ENCODE assay signal across 26 cellular contexts in the genomic region with DNA sequence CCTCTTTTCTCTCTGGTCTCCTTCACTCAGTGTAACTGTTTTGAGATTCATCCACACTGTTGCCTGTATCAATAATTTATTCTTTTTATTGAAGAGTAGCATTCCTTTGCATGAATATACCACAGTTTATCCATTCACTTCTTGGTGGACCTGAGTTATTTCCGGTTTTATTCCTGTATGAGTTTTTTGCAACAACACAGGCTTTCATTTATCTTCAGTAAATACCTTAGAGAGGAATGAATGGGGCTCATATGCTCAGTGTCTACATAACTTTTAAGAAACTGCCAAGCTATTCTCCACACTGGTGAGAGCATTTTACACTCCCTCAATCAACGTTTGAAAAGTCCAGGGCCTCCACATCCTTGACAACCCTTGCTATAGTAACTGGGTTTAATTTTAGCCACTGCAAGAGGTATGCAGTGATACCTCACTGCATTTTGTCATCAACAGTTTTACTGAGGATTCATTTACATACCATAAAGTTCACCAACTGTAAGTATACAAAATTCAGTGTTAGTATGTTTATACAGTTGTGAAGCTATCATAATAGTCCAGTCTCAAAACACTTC.
"Had no signal": no experiment of that assay in that cellular context is flagged by ENCODE, and none has a peak within 500 bp of the region (broad histone marks: within the 10 kb centered on the region; RNA-seq: fewer than 3 reads in every experiment).

No MANE protein-coding gene starts in this region.

- H3K27ac ChIP-seq: brain microvascular endothelial cell, coronary artery, dorsolateral prefrontal cortex, foreskin keratinocyte, gastrocnemius medialis, heart right ventricle, WERI-Rb-1 had no signal

- H3K36me3 ChIP-seq: brain microvascular endothelial cell, gastrocnemius medialis, heart right ventricle, WERI-Rb-1 had no signal

- DNase-seq: activated B cell treated with CpG ODN at 0.5 μM for 24 hours; activated CD4-positive, alpha-beta T cell treated with anti-CD3 and anti-CD28 coated beads for 48 hours; activated CD4-positive, alpha-beta T cell treated with anti-CD3 and anti-CD28 coated beads, Interleukin-2, amount 50 U/mL, for 1 hour; activated CD4-positive, alpha-beta T cell treated with anti-CD3 and anti-CD28 coated beads, Interleukin-2, amount 50 U/mL, for 48 hours; activated CD8-positive, alpha-beta memory T cell treated with anti-CD3 and anti-CD28 coated beads for 24 hours; activated CD8-positive, alpha-beta T cell treated with anti-CD3 and anti-CD28 coated beads for 36 hours; activated effector memory CD4-positive, alpha-beta T cell treated with anti-CD3 and anti-CD28 coated beads, Interleukin-2, amount 50 U/mL, for 16 hours; activated naive CD4-positive, alpha-beta T cell treated with anti-CD3 and anti-CD28 coated beads for 36 hours; activated T-cell treated with anti-CD3 and anti-CD28 coated beads, Interleukin-2, amount 50 U/mL, for 4 hours; amniotic stem cell; anterior cingulate cortex; brain microvascular endothelial cell; dorsolateral prefrontal cortex; effector memory CD4-positive, alpha-beta T cell; endodermal cell; foreskin keratinocyte; gastrocnemius medialis; glutamatergic neuron; heart right ventricle; T-helper 1 cell; T-helper 17 cell; T1000; WERI-Rb-1 had no signal

- H3K4me3 ChIP-seq: coronary artery, dorsolateral prefrontal cortex, gastrocnemius medialis, heart right ventricle had no signal

- H3K4me1 ChIP-seq: foreskin keratinocyte, gastrocnemius medialis had no signal

- H3K9me3 ChIP-seq: gastrocnemius medialis, heart right ventricle had no signal

- H3K27me3 ChIP-seq: brain microvascular endothelial cell, dorsolateral prefrontal cortex, foreskin keratinocyte, gastrocnemius medialis, heart right ventricle had no signal

- ATAC-seq: activated CD4-positive, CD25-positive, alpha-beta regulatory T cell treated with anti-CD3 and anti-CD28 coated beads, Interleukin-2, amount 50 U/mL, for 24 hours; activated CD8-positive, alpha-beta T cell treated with anti-CD3 and anti-CD28 coated beads for 36 hours; activated T-cell treated with anti-CD3 and anti-CD28 coated beads, Interleukin-2, amount 50 U/mL, for 4 hours; esophagus mucosa; foreskin keratinocyte; gastrocnemius medialis; T-helper 17 cell had no signal
